In genomic region chr16:19555186-19555937, GRCh38 we compare ENCODE assay signal across 1 cellular context.
TF ChIP-seq lines count a peak whose summit lies in the region.

Gene VPS35L, plus strand, starts transcription at chr16:19555703. Its CDS starts 27 bp downstream, at chr16:19555730.

TF ChIP-seq in K562, 482 proteins besides CTCF, POLR2A, EP300 and RAD21 (continued from another document and continues in another):
- no peak for TF ChIP-seq ZNF318 (IDR thresholded peaks at IDR 0.05; ENCODE audit: borderline replicate concordance in 1 of 2, low read depth in 1 of 2)
- peak in 1 of 2 experiments; percentile 97; a peak in 2 of 4 replicates for TF ChIP-seq CSDE1 (IDR thresholded peaks at IDR 0.05)
- TF ChIP-seq POLR2AphosphoS5 (IDR thresholded peaks at IDR 0.05; ENCODE audit: control insufficient read depth, insufficient read depth, low read depth, low read length) = peak; percentile 56
- no peak for TF ChIP-seq ZBTB26 (CRISPR knock-in tag; IDR thresholded peaks at IDR 0.05)
- no peak for TF ChIP-seq ZNF174 (CRISPR knock-in tag; IDR thresholded peaks at IDR 0.05)
- no peak for TF ChIP-seq ZMIZ1 (IDR thresholded peaks at IDR 0.05; ENCODE audit: low read depth in 2 of 2, low read length in 2 of 2)
- no peak for TF ChIP-seq MBD1 (CRISPR knock-in tag; IDR thresholded peaks at IDR 0.05)
- TF ChIP-seq ZNF592 (IDR thresholded peaks at IDR 0.05) = 0 out of 2 replicates have a peak, but pooled peaks have one; percentile 55
- peak; percentile 46; the same call in 1 of the 2 replicates for TF ChIP-seq GTF2E2 (tag; IDR thresholded peaks at IDR 0.05)
- TF ChIP-seq RERE (CRISPR knock-in tag; IDR thresholded peaks at IDR 0.05; ENCODE audit: borderline replicate concordance) = no peak
- 0 out of 2 replicates have a peak, but pooled peaks have one; percentile 78 for TF ChIP-seq ZNF589 (CRISPR knock-in tag; IDR thresholded peaks at IDR 0.05; ENCODE audit: low read depth)
- TF ChIP-seq ATF4 (CRISPR knock-in tag; IDR thresholded peaks at IDR 0.05) = no peak
- TF ChIP-seq HLTF (IDR thresholded peaks at IDR 0.05) = no peak
- TF ChIP-seq BCL6 (CRISPR knock-in tag; IDR thresholded peaks at IDR 0.05) = no peak
- TF ChIP-seq FIP1L1 (IDR thresholded peaks at IDR 0.05; ENCODE audit: low read depth, low read length, poor library complexity, severe bottlenecking) = no peak
- TF ChIP-seq MBD2 (IDR thresholded peaks at IDR 0.05; ENCODE audit: borderline replicate concordance, low read depth) = peak; percentile 97
- no peak for TF ChIP-seq ZNF408 (CRISPR knock-in tag; IDR thresholded peaks at IDR 0.05; ENCODE audit: low read depth)
- TF ChIP-seq MTA3 (IDR thresholded peaks at IDR 0.05; ENCODE audit: borderline replicate concordance) = peak; percentile 64; the same call in 1 of the 2 replicates
- TF ChIP-seq EZH2 (IDR thresholded peaks at IDR 0.05; ENCODE audit: borderline replicate concordance, low read depth, low read length) = no peak
- no peak for TF ChIP-seq SREBF2 (CRISPR knock-in tag; IDR thresholded peaks at IDR 0.05)
- no peak for TF ChIP-seq MEF2A (IDR thresholded peaks at IDR 0.05; ENCODE audit: control insufficient read depth, low read depth, low read length)
- no peak for TF ChIP-seq RBM34 (IDR thresholded peaks at IDR 0.05; ENCODE audit: borderline replicate concordance, insufficient read depth, low read length)
- TF ChIP-seq ZNF445 (CRISPR knock-in tag; IDR thresholded peaks at IDR 0.05; ENCODE audit: low read depth) = no peak
- TF ChIP-seq SNIP1 (IDR thresholded peaks at IDR 0.05; ENCODE audit: low read depth) = no peak
- TF ChIP-seq ETS2 (tag; IDR thresholded peaks at IDR 0.05; ENCODE audit: borderline replicate concordance, poor library complexity, severe bottlenecking) = no peak
- no peak for TF ChIP-seq BCOR (IDR thresholded peaks at IDR 0.05)
